8 cellular contexts compared by ENCODE assay signal in the genomic region with DNA sequence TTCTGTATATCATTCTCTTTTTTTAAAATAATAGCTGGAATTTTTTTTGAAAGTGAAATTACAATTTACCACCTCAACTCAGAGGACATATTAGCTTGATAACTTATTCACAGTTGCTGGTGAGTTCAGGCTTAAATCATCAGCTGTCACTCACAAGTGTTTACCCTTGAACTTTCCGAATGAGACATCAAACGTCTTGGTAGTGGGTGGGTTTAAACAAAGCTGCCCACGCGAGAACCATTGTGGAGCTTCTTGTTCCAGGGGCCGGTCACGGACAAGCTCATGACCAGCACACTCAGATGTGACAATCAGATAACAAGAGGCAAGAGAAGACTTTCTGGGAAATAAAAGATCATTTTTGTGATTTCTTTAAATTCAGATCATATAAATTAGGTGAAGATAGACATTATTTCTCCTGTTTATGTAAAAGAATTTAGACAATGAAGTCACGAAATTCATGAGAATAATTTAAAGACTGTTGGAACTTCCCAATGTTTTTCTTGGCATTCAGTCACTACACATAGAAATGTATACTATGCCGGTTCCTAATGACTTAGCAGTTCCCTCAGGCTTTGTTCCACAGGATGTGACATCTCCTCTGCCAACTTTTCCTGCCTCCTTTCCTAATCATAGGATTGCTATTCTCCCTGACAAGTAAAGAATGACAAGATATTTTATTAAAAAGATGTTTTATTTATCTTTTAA. TPM values are rescaled to one million over a fixed set of nuclear protein-coding genes. Genes with fewer than 3 reads are reported as not detected.
DNase-seq lines count a peak whose midpoint lies in the region; ATAC-seq and TF ChIP-seq lines count a peak whose summit lies in the region.

No MANE protein-coding gene starts in this region.

- TF ChIP-seq CTCF in MCF 10A (IDR thresholded peaks at IDR 0.05; ENCODE audit: unreplicated experiment): no peak
- TF ChIP-seq CTCF in lower lobe of right lung (IDR thresholded peaks at IDR 0.05): no peak

- H3K27ac ChIP-seq in HUES48 (ENCODE audit: low read depth, low read length) (peak overlapping the region; percentile 63), lower lobe of right lung (no peak overlapping the region)

- H3K4me1 Mint-ChIP-seq in MCF 10A (ENCODE audit: insufficient read depth, unreplicated experiment): peaks cover 37% of the 10 kb centered on the region

- no peaks in the 10 kb centered on the region for H3K36me3 Mint-ChIP-seq in MCF 10A (ENCODE audit: insufficient read depth, unreplicated experiment)

- H3K27me3 Mint-ChIP-seq in MCF 10A (ENCODE audit: insufficient read depth, unreplicated experiment): no peaks in the 10 kb centered on the region

- H3K36me3 ChIP-seq in HUES48 (ENCODE audit: control insufficient read depth, insufficient read depth, low read length) (no peaks in the 10 kb centered on the region), lower lobe of right lung (no peaks in the 10 kb centered on the region)

- peak overlapping the region; percentile 67 for H3K27ac Mint-ChIP-seq in MCF 10A (ENCODE audit: low read depth, unreplicated experiment)

- POLR2A ChIA-PET in MCF 10A (lab: Yijun Ruan, JAX): interaction anchor here (0.7 to 3.5 kb wide), 18 partner anchors 14 to 230 kb away, joined by 3 to 24 read pairs (median 5); a partner anchor contains a TSS

- DNase-seq in AG20443 (ENCODE audit: low spot score) (peak; percentile 25), MCF 10A (ENCODE audit: unreplicated experiment) (peak; percentile 87), lower lobe of right lung (no peak), HPDE6-E6E7 (ENCODE audit: extremely low spot score) (no peak), islet precursor cell (no peak)

- H3K9ac ChIP-seq in HUES48 (ENCODE audit: low read depth, low read length): no peak overlapping the region

- intact Hi-C loops in MCF 10A (cut with micrococcal nuclease) (loop anchor here (1.0 to 5.0 kb wide), 6 partner anchors 17 to 616 kb away; a partner anchor contains a TSS), lower lobe of right lung (cut with DNase I) (no loop called here)

- no peaks in the 10 kb centered on the region for H3K9me3 ChIP-seq in HUES48 (ENCODE audit: control insufficient read depth, insufficient read depth, low read length)
- H3K9me3 ChIP-seq in lower lobe of right lung: no peaks in the 10 kb centered on the region

- no TSS peak for BruUV-seq in MCF 10A (replicated peaks; lab: Mats Ljungman, UMichigan)

- CTCF ChIA-PET in MCF 10A (lab: Yijun Ruan, JAX): interaction anchor here (0.5 to 2.6 kb wide), 31 partner anchors 12 to 550 kb away, joined by 3 to 35 read pairs (median 4); no protein-coding TSS in a partner anchor

- no peak overlapping the region for H3K4me3 ChIP-seq in HUES48 (ENCODE audit: low read depth, low read length)
- peak overlapping the region; percentile 32 for H3K4me3 ChIP-seq in lower lobe of right lung

- H3K27me3 ChIP-seq in HUES48 (ENCODE audit: control insufficient read depth, insufficient read depth, low read length) (no peaks in the 10 kb centered on the region), lower lobe of right lung (ENCODE audit: low read depth) (no peaks in the 10 kb centered on the region)

- no peaks in the 10 kb centered on the region for H3K9me3 Mint-ChIP-seq in MCF 10A (ENCODE audit: unreplicated experiment)

- peak overlapping the region; percentile 50 for H3K4me3 Mint-ChIP-seq in MCF 10A (ENCODE audit: unreplicated experiment)

- ATAC-seq in GM19324 (IDR thresholded peaks at IDR 0.05; ENCODE audit: low FRiP score, unreplicated experiment) (peak; percentile 36), lower lobe of right lung (peak in 1 of 2 donors; percentile 62), HG03342 (IDR thresholded peaks at IDR 0.05; ENCODE audit: unreplicated experiment) (no peak)

- H3K4me1 ChIP-seq in HUES48 (ENCODE audit: control insufficient read depth, insufficient read depth, low read length) (peaks cover 59% of the 10 kb centered on the region), lower lobe of right lung (peaks cover 23% of the 10 kb centered on the region)

RNA-seq across cellular contexts. Expression of a gene that starts 29.3 kb away (rescaled TPM):
- total RNA-seq in MCF 10A (2022) (5.9 and 7.2 TPM in 2 replicates), lower lobe of right lung (24.2 TPM)

RNA-seq across cellular contexts. Expression of a gene that starts 29.4 kb away (rescaled TPM):
- total RNA-seq in MCF 10A (2022) (19.6 and 21.0 TPM in 2 replicates), lower lobe of right lung (21.2 TPM)

Comparison
In these comparisons a context has a peak if more than half of its experiments do, and no peak if none do; other contexts are left out.
1. DNase-seq: peak in AG20443 (single experiment) and MCF 10A (single experiment); none in lower lobe of right lung (single experiment), HPDE6-E6E7 (single experiment) and islet precursor cell (single experiment).